ENCODE assay signal across 8 cellular contexts in genomic region chr1:160070243-160071163, GRCh38. TPM values are rescaled to one million over a fixed set of nuclear protein-coding genes. Genes with fewer than 3 reads are reported as not detected.
DNase-seq lines count a peak whose midpoint lies in the region; ATAC-seq and TF ChIP-seq lines count a peak whose summit lies in the region.

No MANE protein-coding gene starts in this region.

- H3K27me3 ChIP-seq in osteoblast (ENCODE audit: insufficient read depth, low read length) = peaks cover 66% of the 10 kb centered on the region
- H3K27me3 ChIP-seq in suprapubic skin = peaks cover 15% of the 10 kb centered on the region

- H3K4me3 Mint-ChIP-seq in Calu3 (ENCODE audit: low read depth, unreplicated experiment) = peak overlapping the region; percentile 93

- H3K4me1 Mint-ChIP-seq in Calu3 (ENCODE audit: low read depth, unreplicated experiment) = peaks cover 10% of the 10 kb centered on the region

- TF ChIP-seq POLR2A in suprapubic skin (IDR thresholded peaks at IDR 0.05) = no peak

- no peak for TF ChIP-seq EP300 in suprapubic skin (IDR thresholded peaks at IDR 0.05)

- H3K9me3 ChIP-seq in SK-N-MC (ENCODE audit: low read depth, low read length) (no peaks in the 10 kb centered on the region), osteoblast (ENCODE audit: low read depth, low read length) (no peaks in the 10 kb centered on the region), suprapubic skin (no peaks in the 10 kb centered on the region)

- peak overlapping the region; percentile 28 for H3K27ac Mint-ChIP-seq in Calu3 (ENCODE audit: unreplicated experiment)
- H3K27ac Mint-ChIP-seq in activated naive CD4-positive, alpha-beta T cell treated with anti-CD3 and anti-CD28 coated beads, Interleukin-2, amount 50 U/mL, for 72 hours = peak overlapping the region; percentile 17 to 46

- peaks cover 100% of the 10 kb centered on the region for H3K27me3 Mint-ChIP-seq in Calu3 (ENCODE audit: unreplicated experiment)

- no TSS peak for BruUV-seq in Calu3 (replicated peaks; lab: Mats Ljungman, UMichigan)

- intact Hi-C loops in Calu3 (cut with micrococcal nuclease; ENCODE audit: unreplicated experiment) = no loop called here
- intact Hi-C loops in Right ventricle myocardium superior (cut with DNase I) = no loop called here

- H4K20me1 ChIP-seq in osteoblast (ENCODE audit: insufficient read depth, low read length) = no peaks in the 10 kb centered on the region

- no peaks in the 10 kb centered on the region for H3K36me3 ChIP-seq in SK-N-MC (ENCODE audit: insufficient read depth, low read length)
- no peaks in the 10 kb centered on the region for H3K36me3 ChIP-seq in osteoblast (ENCODE audit: insufficient read depth, low read length)
- H3K36me3 ChIP-seq in suprapubic skin = no peaks in the 10 kb centered on the region

- no peak overlapping the region for H3K9ac ChIP-seq in SK-N-MC (ENCODE audit: insufficient read length)

- H3K4me3 ChIP-seq in SK-N-MC (peak overlapping the region; percentile 75), osteoblast (ENCODE audit: insufficient read depth, low read length) (peak overlapping the region; percentile 67), suprapubic skin (peak overlapping the region; percentile 51)

- H3K27ac ChIP-seq in SK-N-MC = no peak overlapping the region
- H3K27ac ChIP-seq in osteoblast (ENCODE audit: low read depth, low read length) = no peak overlapping the region
- no peak overlapping the region for H3K27ac ChIP-seq in suprapubic skin

- H2AFZ ChIP-seq in osteoblast (ENCODE audit: low read length) = peak overlapping the region; percentile 80

- ATAC-seq in HG03354 (IDR thresholded peaks at IDR 0.05; ENCODE audit: poor library complexity, severe bottlenecking, unreplicated experiment) (peak; percentile 49), Right ventricle myocardium superior (ENCODE audit: poor library complexity) (peak; percentile 98)
- peak; percentile 65 to 82 for ATAC-seq in activated naive CD4-positive, alpha-beta T cell treated with anti-CD3 and anti-CD28 coated beads, Interleukin-2, amount 50 U/mL, for 72 hours

- TF ChIP-seq CTCF in Calu3 (IDR thresholded peaks at IDR 0.05; ENCODE audit: unreplicated experiment) = no peak
- TF ChIP-seq CTCF in osteoblast (IDR thresholded peaks at IDR 0.05; ENCODE audit: extremely low read depth, low read depth, low read length) = no peak
- TF ChIP-seq CTCF in suprapubic skin (IDR thresholded peaks at IDR 0.05) = no peak

- peaks cover 13% of the 10 kb centered on the region for H3K36me3 Mint-ChIP-seq in Calu3 (ENCODE audit: insufficient read depth, unreplicated experiment)
- H3K36me3 Mint-ChIP-seq in activated naive CD4-positive, alpha-beta T cell treated with anti-CD3 and anti-CD28 coated beads, Interleukin-2, amount 50 U/mL, for 72 hours = no peaks in the 10 kb centered on the region

- 2% methylated on average over 35 of the region's 46 CpGs for WGBS in suprapubic skin

- H3K9me3 Mint-ChIP-seq in Calu3 (ENCODE audit: low read depth, unreplicated experiment) = no peaks in the 10 kb centered on the region
- no peaks in the 10 kb centered on the region for H3K9me3 Mint-ChIP-seq in activated naive CD4-positive, alpha-beta T cell treated with anti-CD3 and anti-CD28 coated beads, Interleukin-2, amount 50 U/mL, for 72 hours

- peak overlapping the region; percentile 85 for H3K4me2 ChIP-seq in osteoblast (ENCODE audit: insufficient read depth, low read length)

- CTCF ChIA-PET in Calu3 (lab: Charles Lee) = interaction anchor here (0.5 to 2.6 kb wide), 6 partner anchors 8 to 149 kb away, joined by 3 to 8 read pairs (median 5); partner anchors contain the start of gene KCNJ9

- no peaks in the 10 kb centered on the region for H3K79me2 ChIP-seq in osteoblast (ENCODE audit: insufficient read depth, low read length)

- H3K4me1 ChIP-seq in osteoblast (ENCODE audit: insufficient read depth, low read length) (no peaks in the 10 kb centered on the region), suprapubic skin (peaks cover 14% of the 10 kb centered on the region)

- DNase-seq in Calu3 (peak; percentile 82), SK-N-MC (ENCODE audit: low read depth, low spot score) (no peak), Right ventricle myocardium superior (peak; percentile 86), osteoblast (ENCODE audit: insufficient read length, low spot score, missing footprints) (peak; percentile 94), suprapubic skin (ENCODE audit: low spot score in 2 of 2) (peak in 1 of 2 donors; percentile 86), SHP77 treated with DMSO at 0.1 percent for 48 hours (lab: John Stamatoyannopoulos, UW) (no peak)
- DNase-seq in activated naive CD4-positive, alpha-beta T cell treated with anti-CD3 and anti-CD28 coated beads, Interleukin-2, amount 50 U/mL, for 72 hours (ENCODE audit: low spot score in 2 of 2) = peak in 1 of 2 donors; percentile 55

RNA-seq across cellular contexts. Expression of gene KCNJ10, which starts 0.5 kb away (rescaled TPM):
- total RNA-seq in Calu3 (2022) (not detected in 2 replicates), Right ventricle myocardium superior (0.16 TPM), osteoblast (not detected in 2 replicates), suprapubic skin (not detected)
- not detected for total RNA-seq in activated naive CD4-positive, alpha-beta T cell treated with anti-CD3 and anti-CD28 coated beads, Interleukin-2, amount 50 U/mL, for 72 hours

RNA-seq across cellular contexts. Expression of gene KCNJ9, which starts 10.8 kb away (rescaled TPM):
- total RNA-seq in Calu3 (2022) (not detected in 2 replicates), Right ventricle myocardium superior (not detected), osteoblast (not detected in 2 replicates), suprapubic skin (under 1 TPM in 1 of 4 donors, not detected in 3; 0.13 TPM)
- total RNA-seq in activated naive CD4-positive, alpha-beta T cell treated with anti-CD3 and anti-CD28 coated beads, Interleukin-2, amount 50 U/mL, for 72 hours = under 1 TPM in 1 of 2 donors, not detected in 1; 0.06 TPM

RNA-seq across cellular contexts. Expression of gene IGSF8, which starts 27.9 kb away (rescaled TPM):
- total RNA-seq in Calu3 (2022) (31.6 and 33.9 TPM in 2 replicates), Right ventricle myocardium superior (18.5 TPM), osteoblast (18.0 and 19.9 TPM in 2 replicates), suprapubic skin (10 to 100 TPM; 44.1 to 90.5 (median 50.8) TPM)
- 10 to 100 TPM; 29.9 to 35.2 TPM for total RNA-seq in activated naive CD4-positive, alpha-beta T cell treated with anti-CD3 and anti-CD28 coated beads, Interleukin-2, amount 50 U/mL, for 72 hours

RNA-seq across cellular contexts. Expression of gene PIGM, which starts 38.7 kb away (rescaled TPM):
- total RNA-seq in Calu3 (2022) (13.2 and 14.1 TPM in 2 replicates), Right ventricle myocardium superior (2.0 TPM), osteoblast (7.2 and 7.4 TPM in 2 replicates), suprapubic skin (1 to 10 TPM; 3.3 to 6.5 (median 4.8) TPM)
- 1 to 10 TPM; 3.6 to 5.3 TPM for total RNA-seq in activated naive CD4-positive, alpha-beta T cell treated with anti-CD3 and anti-CD28 coated beads, Interleukin-2, amount 50 U/mL, for 72 hours

RNA-seq across cellular contexts. Expression of gene ATP1A2, which starts 45.1 kb away (rescaled TPM):
- total RNA-seq in Calu3 (2022) (not detected in 2 replicates), Right ventricle myocardium superior (210 TPM), osteoblast (0.72 and 1.2 TPM in 2 replicates), suprapubic skin (1 to 10 TPM; 4.2 to 6.9 (median 4.8) TPM)
- not detected for total RNA-seq in activated naive CD4-positive, alpha-beta T cell treated with anti-CD3 and anti-CD28 coated beads, Interleukin-2, amount 50 U/mL, for 72 hours

Comparison
In these comparisons a context has a peak if more than half of its experiments do, and no peak if none do; other contexts are left out.
1. DNase-seq: peak in Calu3 (single experiment), Right ventricle myocardium superior (single experiment) and osteoblast (single experiment); none in SK-N-MC (single experiment) and SHP77 treated with DMSO at 0.1 percent for 48 hours (single experiment).
2. Peak in every context shown above with its lines, with median percentiles within 50 percentile points of each other: ATAC-seq and H3K4me3 ChIP-seq.